9 cellular contexts compared by ENCODE assay signal in genomic region chr2:205684871-205685313, GRCh38. TPM values are rescaled to one million over a fixed set of nuclear protein-coding genes. Genes with fewer than 3 reads are reported as not detected.
DNase-seq lines count a peak whose midpoint lies in the region; ATAC-seq, FAIRE-seq and TF ChIP-seq lines count a peak whose summit lies in the region.
"Had no signal": no experiment of that assay in that cellular context is flagged by ENCODE, and none has a peak within 500 bp of the region (broad histone marks: within the 10 kb centered on the region; RNA-seq: fewer than 3 reads in every experiment).

No MANE protein-coding gene starts in this region.

- H3K27me3 ChIP-seq in adipocyte (replicated peaks; ENCODE audit: control insufficient read depth, insufficient read depth, low read length) = no peaks in the 10 kb centered on the region

- intact Hi-C loops in kidney (cut with DNase I) = loop anchor here (10.0 kb wide), 1 partner anchor 80 kb away; no protein-coding TSS in a partner anchor

- ATAC-seq in stimulated activated naive B cell treated with anti-CD40 and anti-IgM and Interleukin-4, amounts not matched to agents 10 μg/mL and 1 μg/mL and 100 μg/mL, for 72 hours (replicated peaks) = no peak

- no peaks in the 10 kb centered on the region for H3K9me3 ChIP-seq in adipocyte (ENCODE audit: control insufficient read depth, low read length)
- no peaks in the 10 kb centered on the region for H3K9me3 ChIP-seq in kidney (ENCODE audit: control insufficient read depth in 1 of 2, low read length in 2 of 2)

- no peak overlapping the region for H3K27ac ChIP-seq in kidney (ENCODE audit: low read depth in 2 of 2, low read length in 2 of 2)

- H3K4me3 ChIP-seq in adipocyte (ENCODE audit: low read length) (peak overlapping the region; percentile 82), kidney (ENCODE audit: low read length in 2 of 2) (peak overlapping the region in 1 of 2 donors; percentile 61)

- CTCF ChIA-PET in GM10248 (lab: Yijun Ruan, JAX) = interaction anchor here (1.2 to 2.6 kb wide), 2 partner anchors 9 to 32 kb away, joined by 3 to 8 read pairs; no protein-coding TSS in a partner anchor

- H3K36me3 ChIP-seq in adipocyte (ENCODE audit: control insufficient read depth, insufficient read depth, low read length, severe bottlenecking) = no peaks in the 10 kb centered on the region
- H3K36me3 ChIP-seq in kidney (ENCODE audit: control insufficient read depth in 1 of 2, insufficient read depth in 2 of 2, low read length in 2 of 2) = no peaks in the 10 kb centered on the region

- POLR2A ChIA-PET in GM10248 (lab: Yijun Ruan, JAX) = no interaction called here

- peak overlapping the region; percentile 92 for H3K27ac Mint-ChIP-seq in stimulated activated naive B cell treated with anti-CD40 and anti-IgM and Interleukin-4, amounts not matched to agents 10 μg/mL and 1 μg/mL and 100 μg/mL, for 72 hours

- TF ChIP-seq POLR2A in GM12892 (IDR thresholded peaks at IDR 0.05; ENCODE audit: low read depth, low read length) = no peak

- FAIRE-seq in kidney (lab: Jason Lieb, UNC) (no peak), GM12892 (lab: Jason Lieb, UNC) (no peak)
- FAIRE-seq: colon had no signal

- DNase-seq in NCI-H1417 (lab: John Stamatoyannopoulos, UW) (peak in 2 of 3 experiments; percentile 84 to 88), NCI-H1417 treated with DMSO at 0.1 percent for 48 hours (lab: John Stamatoyannopoulos, UW) (no peak), adipocyte (ENCODE audit: low read depth) (no peak), kidney (peak; percentile 79), GM10248 (ENCODE audit: extremely low spot score) (no peak), NCI-H2107 treated with DMSO at 0.1 percent for 48 hours (lab: John Stamatoyannopoulos, UW; ENCODE audit: unreplicated experiment) (no peak), GM12892 (ENCODE audit: insufficient read length) (no peak)
- no peak for DNase-seq in stimulated activated naive B cell treated with anti-CD40 and anti-IgM and Interleukin-4, amounts not matched to agents 10 μg/mL and 1 μg/mL and 100 μg/mL, for 72 hours

- H3K4me1 Mint-ChIP-seq in stimulated activated naive B cell treated with anti-CD40 and anti-IgM and Interleukin-4, amounts not matched to agents 10 μg/mL and 1 μg/mL and 100 μg/mL, for 72 hours = peaks cover 36 to 63% of the 10 kb centered on the region in 2 donors

- H3K9me3 Mint-ChIP-seq in stimulated activated naive B cell treated with anti-CD40 and anti-IgM and Interleukin-4, amounts not matched to agents 10 μg/mL and 1 μg/mL and 100 μg/mL, for 72 hours = no peaks in the 10 kb centered on the region

- H3K9ac ChIP-seq in adipocyte (ENCODE audit: low read length) = peak overlapping the region; percentile 90
- no peak overlapping the region for H3K9ac ChIP-seq in kidney (ENCODE audit: low read length in 2 of 2)

- peaks cover 12 to 35% of the 10 kb centered on the region in 2 donors for H3K27me3 Mint-ChIP-seq in stimulated activated naive B cell treated with anti-CD40 and anti-IgM and Interleukin-4, amounts not matched to agents 10 μg/mL and 1 μg/mL and 100 μg/mL, for 72 hours

- H3K4me3 Mint-ChIP-seq in stimulated activated naive B cell treated with anti-CD40 and anti-IgM and Interleukin-4, amounts not matched to agents 10 μg/mL and 1 μg/mL and 100 μg/mL, for 72 hours = peak overlapping the region; percentile 83 to 92

- no peaks in the 10 kb centered on the region for H3K36me3 Mint-ChIP-seq in stimulated activated naive B cell treated with anti-CD40 and anti-IgM and Interleukin-4, amounts not matched to agents 10 μg/mL and 1 μg/mL and 100 μg/mL, for 72 hours

- TF ChIP-seq CTCF in kidney (IDR thresholded peaks at IDR 0.05; ENCODE audit: borderline replicate concordance, extremely low read depth, insufficient read depth) = no peak
- TF ChIP-seq CTCF in GM10248 (IDR thresholded peaks at IDR 0.05; ENCODE audit: control extremely low read depth, extremely low read depth, low read depth, missing control alignments) = no peak

- peaks cover 34% of the 10 kb centered on the region for H3K4me1 ChIP-seq in adipocyte (ENCODE audit: control insufficient read depth, insufficient read depth, low read length)
- H3K4me1 ChIP-seq in kidney (ENCODE audit: control insufficient read depth in 1 of 2, insufficient read depth in 1 of 2, low read depth in 1 of 2, low read length in 2 of 2) = peaks cover 6 to 19% of the 10 kb centered on the region in 2 donors

RNA-seq across cellular contexts. Expression of gene NRP2, which starts 2.6 kb away (rescaled TPM):
- 37.7 TPM for total RNA-seq in kidney
- 2.3 TPM for polyA plus RNA-seq in kidney (ENCODE audit: insufficient read depth, low read depth, low replicate concordance)
- polyA plus RNA-seq in GM12892 (2012; ENCODE audit: missing spikeins) = 1.1 TPM

Comparison
In these comparisons a context has a peak if more than half of its experiments do, and no peak if none do; other contexts are left out.
1. DNase-seq: peak in NCI-H1417 (2 of 3) and kidney (single experiment); none in NCI-H1417 treated with DMSO at 0.1 percent for 48 hours (single experiment), adipocyte (single experiment), stimulated activated naive B cell treated with anti-CD40 and anti-IgM and Interleukin-4, amounts not matched to agents 10 μg/mL and 1 μg/mL and 100 μg/mL, for 72 hours (single experiment), GM10248 (single experiment), NCI-H2107 treated with DMSO at 0.1 percent for 48 hours (single experiment) and GM12892 (single experiment).